ENCODE assay signal across 2 cellular contexts in genomic region chr20:32150291-32150848, GRCh38.
TF ChIP-seq lines count a peak whose summit lies in the region.

No MANE protein-coding gene starts in this region.

TF ChIP-seq in K562, 482 proteins besides CTCF, POLR2A, EP300 and RAD21:
- no peak for TF ChIP-seq LEF1 (IDR thresholded peaks at IDR 0.05)
- TF ChIP-seq RNF2 (IDR thresholded peaks at IDR 0.05), result no peak
- no peak for TF ChIP-seq SIN3A (IDR thresholded peaks at IDR 0.05; ENCODE audit: borderline replicate concordance in 2 of 2, control insufficient read depth in 1 of 2, low read depth in 2 of 2, low read length in 2 of 2)
- 0 out of 2 replicates have a peak, but pooled peaks have one; percentile 30 for TF ChIP-seq POLR2G (IDR thresholded peaks at IDR 0.05; ENCODE audit: low read depth, low read length)
- TF ChIP-seq, protein P1, sequence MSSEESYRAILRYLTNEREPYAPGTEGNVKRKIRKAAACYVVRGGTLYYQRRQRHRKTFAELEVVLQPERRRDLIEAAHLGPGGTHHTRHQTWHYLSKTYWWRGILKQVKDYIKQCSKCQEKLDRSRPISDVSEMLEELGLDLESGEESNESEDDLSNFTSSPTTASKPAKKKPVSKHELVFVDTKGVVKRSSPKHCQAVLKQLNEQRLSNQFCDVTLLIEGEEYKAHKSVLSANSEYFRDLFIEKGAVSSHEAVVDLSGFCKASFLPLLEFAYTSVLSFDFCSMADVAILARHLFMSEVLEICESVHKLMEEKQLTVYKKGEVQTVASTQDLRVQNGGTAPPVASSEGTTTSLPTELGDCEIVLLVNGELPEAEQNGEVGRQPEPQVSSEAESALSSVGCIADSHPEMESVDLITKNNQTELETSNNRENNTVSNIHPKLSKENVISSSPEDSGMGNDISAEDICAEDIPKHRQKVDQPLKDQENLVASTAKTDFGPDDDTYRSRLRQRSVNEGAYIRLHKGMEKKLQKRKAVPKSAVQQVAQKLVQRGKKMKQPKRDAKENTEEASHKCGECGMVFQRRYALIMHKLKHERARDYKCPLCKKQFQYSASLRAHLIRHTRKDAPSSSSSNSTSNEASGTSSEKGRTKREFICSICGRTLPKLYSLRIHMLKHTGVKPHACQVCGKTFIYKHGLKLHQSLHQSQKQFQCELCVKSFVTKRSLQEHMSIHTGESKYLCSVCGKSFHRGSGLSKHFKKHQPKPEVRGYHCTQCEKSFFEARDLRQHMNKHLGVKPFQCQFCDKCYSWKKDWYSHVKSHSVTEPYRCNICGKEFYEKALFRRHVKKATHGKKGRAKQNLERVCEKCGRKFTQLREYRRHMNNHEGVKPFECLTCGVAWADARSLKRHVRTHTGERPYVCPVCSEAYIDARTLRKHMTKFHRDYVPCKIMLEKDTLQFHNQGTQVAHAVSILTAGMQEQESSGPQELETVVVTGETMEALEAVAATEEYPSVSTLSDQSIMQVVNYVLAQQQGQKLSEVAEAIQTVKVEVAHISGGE (CRISPR knock-in tag; IDR thresholded peaks at IDR 0.05), result no peak
- no peak for TF ChIP-seq HNRNPLL (IDR thresholded peaks at IDR 0.05; ENCODE audit: low read depth, low read length, poor library complexity, severe bottlenecking)

TF ChIP-seq in HepG2, 621 proteins besides CTCF, POLR2A, EP300 and RAD21:
- TF ChIP-seq ZNF652 (CRISPR knock-in tag; IDR thresholded peaks at IDR 0.05; ENCODE audit: borderline replicate concordance, low read depth), result no peak
- TF ChIP-seq, protein P2, sequence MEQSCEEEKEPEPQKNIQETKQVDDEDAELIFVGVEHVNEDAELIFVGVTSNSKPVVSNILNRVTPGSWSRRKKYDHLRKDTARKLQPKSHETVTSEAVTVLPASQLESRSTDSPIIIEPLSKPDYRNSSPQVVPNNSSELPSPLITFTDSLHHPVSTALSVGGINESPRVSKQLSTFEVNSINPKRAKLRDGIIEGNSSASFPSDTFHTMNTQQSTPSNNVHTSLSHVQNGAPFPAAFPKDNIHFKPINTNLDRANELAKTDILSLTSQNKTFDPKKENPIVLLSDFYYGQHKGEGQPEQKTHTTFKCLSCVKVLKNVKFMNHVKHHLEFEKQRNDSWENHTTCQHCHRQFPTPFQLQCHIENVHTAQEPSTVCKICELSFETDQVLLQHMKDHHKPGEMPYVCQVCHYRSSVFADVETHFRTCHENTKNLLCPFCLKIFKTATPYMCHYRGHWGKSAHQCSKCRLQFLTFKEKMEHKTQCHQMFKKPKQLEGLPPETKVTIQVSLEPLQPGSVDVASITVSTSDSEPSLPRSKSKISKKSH (CRISPR knock-in tag; IDR thresholded peaks at IDR 0.05; ENCODE audit: borderline replicate concordance), result no peak
- TF ChIP-seq, protein P3, sequence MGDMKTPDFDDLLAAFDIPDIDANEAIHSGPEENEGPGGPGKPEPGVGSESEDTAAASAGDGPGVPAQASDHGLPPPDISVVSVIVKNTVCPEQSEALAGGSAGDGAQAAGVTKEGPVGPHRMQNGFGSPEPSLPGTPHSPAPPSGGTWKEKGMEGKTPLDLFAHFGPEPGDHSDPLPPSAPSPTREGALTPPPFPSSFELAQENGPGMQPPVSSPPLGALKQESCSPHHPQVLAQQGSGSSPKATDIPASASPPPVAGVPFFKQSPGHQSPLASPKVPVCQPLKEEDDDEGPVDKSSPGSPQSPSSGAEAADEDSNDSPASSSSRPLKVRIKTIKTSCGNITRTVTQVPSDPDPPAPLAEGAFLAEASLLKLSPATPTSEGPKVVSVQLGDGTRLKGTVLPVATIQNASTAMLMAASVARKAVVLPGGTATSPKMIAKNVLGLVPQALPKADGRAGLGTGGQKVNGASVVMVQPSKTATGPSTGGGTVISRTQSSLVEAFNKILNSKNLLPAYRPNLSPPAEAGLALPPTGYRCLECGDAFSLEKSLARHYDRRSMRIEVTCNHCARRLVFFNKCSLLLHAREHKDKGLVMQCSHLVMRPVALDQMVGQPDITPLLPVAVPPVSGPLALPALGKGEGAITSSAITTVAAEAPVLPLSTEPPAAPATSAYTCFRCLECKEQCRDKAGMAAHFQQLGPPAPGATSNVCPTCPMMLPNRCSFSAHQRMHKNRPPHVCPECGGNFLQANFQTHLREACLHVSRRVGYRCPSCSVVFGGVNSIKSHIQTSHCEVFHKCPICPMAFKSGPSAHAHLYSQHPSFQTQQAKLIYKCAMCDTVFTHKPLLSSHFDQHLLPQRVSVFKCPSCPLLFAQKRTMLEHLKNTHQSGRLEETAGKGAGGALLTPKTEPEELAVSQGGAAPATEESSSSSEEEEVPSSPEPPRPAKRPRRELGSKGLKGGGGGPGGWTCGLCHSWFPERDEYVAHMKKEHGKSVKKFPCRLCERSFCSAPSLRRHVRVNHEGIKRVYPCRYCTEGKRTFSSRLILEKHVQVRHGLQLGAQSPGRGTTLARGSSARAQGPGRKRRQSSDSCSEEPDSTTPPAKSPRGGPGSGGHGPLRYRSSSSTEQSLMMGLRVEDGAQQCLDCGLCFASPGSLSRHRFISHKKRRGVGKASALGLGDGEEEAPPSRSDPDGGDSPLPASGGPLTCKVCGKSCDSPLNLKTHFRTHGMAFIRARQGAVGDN (CRISPR knock-in tag; IDR thresholded peaks at IDR 0.05), result 0 out of 2 replicates have a peak, but pooled peaks have one; percentile 13
- no peak for TF ChIP-seq MTF2 (CRISPR knock-in tag; IDR thresholded peaks at IDR 0.05; ENCODE audit: borderline replicate concordance)
- no peak for TF ChIP-seq BATF2 (CRISPR knock-in tag; IDR thresholded peaks at IDR 0.05)
- TF ChIP-seq, protein P4, sequence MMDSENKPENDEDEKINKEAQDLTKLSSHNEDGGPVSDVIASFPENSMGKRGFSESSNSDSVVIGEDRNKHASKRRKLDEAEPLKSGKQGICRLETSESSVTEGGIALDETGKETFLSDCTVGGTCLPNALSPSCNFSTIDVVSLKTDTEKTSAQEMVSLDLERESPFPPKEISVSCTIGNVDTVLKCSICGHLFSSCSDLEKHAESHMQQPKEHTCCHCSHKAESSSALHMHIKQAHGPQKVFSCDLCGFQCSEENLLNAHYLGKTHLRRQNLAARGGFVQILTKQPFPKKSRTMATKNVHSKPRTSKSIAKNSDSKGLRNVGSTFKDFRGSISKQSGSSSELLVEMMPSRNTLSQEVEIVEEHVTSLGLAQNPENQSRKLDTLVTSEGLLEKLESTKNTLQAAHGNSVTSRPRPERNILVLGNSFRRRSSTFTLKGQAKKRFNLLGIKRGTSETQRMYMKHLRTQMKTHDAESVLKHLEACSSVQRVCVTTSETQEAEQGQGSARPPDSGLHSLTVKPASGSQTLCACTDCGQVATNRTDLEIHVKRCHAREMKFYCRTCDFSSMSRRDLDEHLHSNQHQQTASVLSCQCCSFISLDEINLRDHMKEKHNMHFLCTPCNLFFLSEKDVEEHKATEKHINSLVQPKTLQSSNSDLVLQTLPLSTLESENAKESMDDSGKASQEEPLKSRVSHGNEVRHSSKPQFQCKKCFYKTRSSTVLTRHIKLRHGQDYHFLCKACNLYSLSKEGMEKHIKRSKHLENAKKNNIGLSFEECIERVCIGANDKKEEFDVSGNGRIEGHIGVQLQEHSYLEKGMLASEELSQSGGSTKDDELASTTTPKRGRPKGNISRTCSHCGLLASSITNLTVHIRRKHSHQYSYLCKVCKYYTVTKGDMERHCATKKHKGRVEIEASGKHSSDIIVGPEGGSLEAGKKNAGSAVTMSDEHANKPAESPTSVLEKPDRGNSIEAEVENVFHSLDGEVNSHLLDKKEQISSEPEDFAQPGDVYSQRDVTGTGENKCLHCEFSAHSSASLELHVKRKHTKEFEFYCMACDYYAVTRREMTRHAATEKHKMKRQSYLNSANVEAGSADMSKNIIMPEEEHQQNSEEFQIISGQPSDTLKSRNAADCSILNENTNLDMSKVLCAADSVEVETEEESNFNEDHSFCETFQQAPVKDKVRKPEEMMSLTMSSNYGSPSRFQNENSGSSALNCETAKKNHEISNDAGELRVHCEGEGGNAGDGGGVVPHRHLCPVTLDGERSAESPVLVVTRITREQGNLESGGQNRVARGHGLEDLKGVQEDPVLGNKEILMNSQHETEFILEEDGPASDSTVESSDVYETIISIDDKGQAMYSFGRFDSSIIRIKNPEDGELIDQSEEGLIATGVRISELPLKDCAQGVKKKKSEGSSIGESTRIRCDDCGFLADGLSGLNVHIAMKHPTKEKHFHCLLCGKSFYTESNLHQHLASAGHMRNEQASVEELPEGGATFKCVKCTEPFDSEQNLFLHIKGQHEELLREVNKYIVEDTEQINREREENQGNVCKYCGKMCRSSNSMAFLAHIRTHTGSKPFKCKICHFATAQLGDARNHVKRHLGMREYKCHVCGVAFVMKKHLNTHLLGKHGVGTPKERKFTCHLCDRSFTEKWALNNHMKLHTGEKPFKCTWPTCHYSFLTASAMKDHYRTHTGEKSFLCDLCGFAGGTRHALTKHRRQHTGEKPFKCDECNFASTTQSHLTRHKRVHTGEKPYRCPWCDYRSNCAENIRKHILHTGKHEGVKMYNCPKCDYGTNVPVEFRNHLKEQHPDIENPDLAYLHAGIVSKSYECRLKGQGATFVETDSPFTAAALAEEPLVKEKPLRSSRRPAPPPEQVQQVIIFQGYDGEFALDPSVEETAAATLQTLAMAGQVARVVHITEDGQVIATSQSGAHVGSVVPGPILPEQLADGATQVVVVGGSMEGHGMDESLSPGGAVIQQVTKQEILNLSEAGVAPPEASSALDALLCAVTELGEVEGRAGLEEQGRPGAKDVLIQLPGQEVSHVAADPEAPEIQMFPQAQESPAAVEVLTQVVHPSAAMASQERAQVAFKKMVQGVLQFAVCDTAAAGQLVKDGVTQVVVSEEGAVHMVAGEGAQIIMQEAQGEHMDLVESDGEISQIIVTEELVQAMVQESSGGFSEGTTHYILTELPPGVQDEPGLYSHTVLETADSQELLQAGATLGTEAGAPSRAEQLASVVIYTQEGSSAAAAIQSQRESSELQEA (CRISPR knock-in tag; IDR thresholded peaks at IDR 0.05; ENCODE audit: not compliant biosample characterization), result peak; percentile 37
- TF ChIP-seq MTA1 (CRISPR knock-in tag; IDR thresholded peaks at IDR 0.05; ENCODE audit: borderline replicate concordance), result 0 out of 2 replicates have a peak, but pooled peaks have one; percentile 7
- peak; percentile 66 for TF ChIP-seq AGO2 (optimal IDR thresholded peaks at IDR 0.05; ENCODE audit: low read depth, low read length)
- no peak for TF ChIP-seq DMAP1 (CRISPR knock-in tag; IDR thresholded peaks at IDR 0.05)
- TF ChIP-seq, protein P5, sequence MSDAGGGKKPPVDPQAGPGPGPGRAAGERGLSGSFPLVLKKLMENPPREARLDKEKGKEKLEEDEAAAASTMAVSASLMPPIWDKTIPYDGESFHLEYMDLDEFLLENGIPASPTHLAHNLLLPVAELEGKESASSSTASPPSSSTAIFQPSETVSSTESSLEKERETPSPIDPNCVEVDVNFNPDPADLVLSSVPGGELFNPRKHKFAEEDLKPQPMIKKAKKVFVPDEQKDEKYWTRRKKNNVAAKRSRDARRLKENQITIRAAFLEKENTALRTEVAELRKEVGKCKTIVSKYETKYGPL (CRISPR knock-in tag; IDR thresholded peaks at IDR 0.05), result no peak
- 0 out of 2 replicates have a peak, but pooled peaks have one; percentile 8 for TF ChIP-seq FOXO1 (CRISPR knock-in tag; IDR thresholded peaks at IDR 0.05)
